ENCODE assay signal across 17 cellular contexts in the genomic region with DNA sequence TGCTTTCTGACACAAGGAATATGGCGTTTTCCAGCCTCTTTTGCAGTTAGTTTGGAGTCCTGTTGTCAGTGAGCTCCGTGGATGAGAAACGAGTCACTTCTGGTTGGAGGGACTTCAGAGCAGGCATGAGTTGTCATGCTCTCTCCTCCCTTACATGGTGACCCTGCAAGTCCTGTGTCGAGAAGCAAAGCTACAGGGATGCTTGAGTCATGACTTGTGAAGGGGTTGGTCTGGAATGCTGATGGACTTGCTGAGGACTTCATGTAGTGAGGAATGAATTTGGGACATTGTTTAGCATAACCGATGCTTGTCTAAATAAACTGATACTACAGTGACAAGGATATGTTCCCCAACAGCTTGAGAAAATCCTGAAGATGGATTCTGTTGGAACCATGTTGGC.
A peak's percentile ranks its signal among the peaks of the same experiment; 100 is the strongest.
DNase-seq lines count a peak whose midpoint lies in the region; ATAC-seq and TF ChIP-seq lines count a peak whose summit lies in the region.
"Had no signal": no experiment of that assay in that cellular context is flagged by ENCODE, and none has a peak within 500 bp of the region (broad histone marks: within the 10 kb centered on the region; RNA-seq: fewer than 3 reads in every experiment).

No MANE protein-coding gene starts in this region.

- ATAC-seq in GM19328 (IDR thresholded peaks at IDR 0.05; ENCODE audit: unreplicated experiment) = no peak
- ATAC-seq: GM23338 had no signal

- H3K27me3 ChIP-seq in Karpas-422 (ENCODE audit: low read length) = no peaks in the 10 kb centered on the region
- H3K27me3 ChIP-seq in endodermal cell (ENCODE audit: control insufficient read depth, insufficient read depth, low read length, poor library complexity, severe bottlenecking) = no peaks in the 10 kb centered on the region
- H3K27me3 ChIP-seq in HAP-1 (ENCODE audit: low read depth) = no peaks in the 10 kb centered on the region

- no peaks in the 10 kb centered on the region for H3K9me3 ChIP-seq in Karpas-422 (ENCODE audit: low read length)
- H3K9me3 ChIP-seq in endodermal cell (ENCODE audit: control insufficient read depth, low read length) = no peaks in the 10 kb centered on the region
- H3K9me3 ChIP-seq in HAP-1 = no peaks in the 10 kb centered on the region
- H3K9me3 ChIP-seq: BE2C had no signal

- H3K36me3 ChIP-seq in Karpas-422 (ENCODE audit: insufficient read depth, low read length) = no peaks in the 10 kb centered on the region
- H3K36me3 ChIP-seq in endodermal cell (ENCODE audit: control insufficient read depth, insufficient read depth, low read length) = no peaks in the 10 kb centered on the region
- no peaks in the 10 kb centered on the region for H3K36me3 ChIP-seq in HAP-1 (replicated peaks)
- H3K36me3 ChIP-seq: BE2C had no signal

- H3K4me2 ChIP-seq in Karpas-422 (ENCODE audit: low read depth, low read length, poor library complexity, severe bottlenecking) = no peak overlapping the region
- H3K4me2 ChIP-seq: GM23338 had no signal

- no peaks in the 10 kb centered on the region for H3K36me3 Mint-ChIP-seq in endodermal cell (ENCODE audit: low read depth)
- H3K36me3 Mint-ChIP-seq: CD4-positive, CD25-positive, alpha-beta regulatory T cell; CD8-positive, alpha-beta memory T cell had no signal

- H3K9me2 ChIP-seq in Karpas-422 (replicated peaks; ENCODE audit: insufficient read depth, low read length) = no peaks in the 10 kb centered on the region

- DNase-seq in Karpas-422 = peak; percentile 40
- DNase-seq in endodermal cell = peak; percentile 38
- DNase-seq in kidney tubule cell (ENCODE audit: low spot score) = peak; percentile 2
- DNase-seq in iPS-NIHi7 (ENCODE audit: extremely low spot score) = no peak
- no peak for DNase-seq in activated gamma-delta T cell (lab: John Stamatoyannopoulos, UW)
- no peak for DNase-seq in HAP-1 (ENCODE audit: low spot score in 2 of 2)
- DNase-seq: BE2C; C1 segment of cervical spinal cord; CD4-positive, CD25-positive, alpha-beta regulatory T cell; CD8-positive, alpha-beta memory T cell; COR-L47; DMS 273 treated with DMSO at 0.1 percent for 48 hours; DMS53; DND-41; H7 had no signal

- WGBS in endodermal cell (ENCODE audit: insufficient coverage in 1 of 2, insufficient read length in 1 of 2), 2 experiments = 84 to 100% methylated on average over 4 to 5 of the region's 5 CpGs

- no peaks in the 10 kb centered on the region for H4K20me1 ChIP-seq in Karpas-422 (ENCODE audit: insufficient read depth, low read depth, low read length)

- H3K27ac ChIP-seq in Karpas-422 (ENCODE audit: low read length) = no peak overlapping the region
- no peak overlapping the region for H3K27ac ChIP-seq in endodermal cell (ENCODE audit: low read depth, low read length)

- no peaks in the 10 kb centered on the region for H3K79me2 ChIP-seq in Karpas-422 (ENCODE audit: low read length)

- H2AFZ ChIP-seq in Karpas-422 (ENCODE audit: low read length) = no peak overlapping the region
- H2AFZ ChIP-seq: GM23338 had no signal

- no peaks in the 10 kb centered on the region for H3K9me3 Mint-ChIP-seq in endodermal cell
- H3K9me3 Mint-ChIP-seq: GM23338 had no signal

- no peak for TF ChIP-seq CTCF in endodermal cell (conservative IDR thresholded peaks at IDR 0.05)

- no peaks in the 10 kb centered on the region for H3K4me1 ChIP-seq in Karpas-422 (ENCODE audit: low read length)
- no peaks in the 10 kb centered on the region for H3K4me1 ChIP-seq in endodermal cell (ENCODE audit: control insufficient read depth, insufficient read depth, low read length)
- no peaks in the 10 kb centered on the region for H3K4me1 ChIP-seq in HAP-1
- H3K4me1 ChIP-seq: BE2C had no signal

- H3K4me1 Mint-ChIP-seq in endodermal cell = no peaks in the 10 kb centered on the region
- H3K4me1 Mint-ChIP-seq: CD4-positive, CD25-positive, alpha-beta regulatory T cell; CD8-positive, alpha-beta memory T cell had no signal

- H3K4me3 ChIP-seq in Karpas-422 (ENCODE audit: low read length) (no peak overlapping the region), endodermal cell (ENCODE audit: low read length) (no peak overlapping the region), HAP-1 (no peak overlapping the region)
- H3K4me3 ChIP-seq: GM23338 had no signal

- H3K9ac ChIP-seq in Karpas-422 (ENCODE audit: low read length) (no peak overlapping the region), endodermal cell (ENCODE audit: extremely low read depth, low read length, poor library complexity, severe bottlenecking) (no peak overlapping the region)

- no peak overlapping the region for H3K27ac Mint-ChIP-seq in endodermal cell
- H3K27ac Mint-ChIP-seq: CD4-positive, CD25-positive, alpha-beta regulatory T cell; CD8-positive, alpha-beta memory T cell; GM23338 had no signal

- H3K27me3 Mint-ChIP-seq in endodermal cell (ENCODE audit: insufficient read depth) = peaks cover 3% of the 10 kb centered on the region
- H3K27me3 Mint-ChIP-seq: CD4-positive, CD25-positive, alpha-beta regulatory T cell had no signal

- in situ Hi-C loops in HAP-1 (cut with MboI; ENCODE audit: low sequenced_read_pairs) = no loop called here

- no peak overlapping the region for H3K4me3 Mint-ChIP-seq in endodermal cell
- H3K4me3 Mint-ChIP-seq: CD4-positive, CD25-positive, alpha-beta regulatory T cell; CD8-positive, alpha-beta memory T cell; GM23338 had no signal

Comparison
In these comparisons a context has a peak if more than half of its experiments do, and no peak if none do; other contexts are left out.
1. DNase-seq: peak in Karpas-422 (single experiment), endodermal cell (single experiment) and kidney tubule cell (single experiment); none in iPS-NIHi7 (single experiment), activated gamma-delta T cell (single experiment) and HAP-1 (0 of 2).